ENCODE assay signal across 20 cellular contexts in the genomic region with DNA sequence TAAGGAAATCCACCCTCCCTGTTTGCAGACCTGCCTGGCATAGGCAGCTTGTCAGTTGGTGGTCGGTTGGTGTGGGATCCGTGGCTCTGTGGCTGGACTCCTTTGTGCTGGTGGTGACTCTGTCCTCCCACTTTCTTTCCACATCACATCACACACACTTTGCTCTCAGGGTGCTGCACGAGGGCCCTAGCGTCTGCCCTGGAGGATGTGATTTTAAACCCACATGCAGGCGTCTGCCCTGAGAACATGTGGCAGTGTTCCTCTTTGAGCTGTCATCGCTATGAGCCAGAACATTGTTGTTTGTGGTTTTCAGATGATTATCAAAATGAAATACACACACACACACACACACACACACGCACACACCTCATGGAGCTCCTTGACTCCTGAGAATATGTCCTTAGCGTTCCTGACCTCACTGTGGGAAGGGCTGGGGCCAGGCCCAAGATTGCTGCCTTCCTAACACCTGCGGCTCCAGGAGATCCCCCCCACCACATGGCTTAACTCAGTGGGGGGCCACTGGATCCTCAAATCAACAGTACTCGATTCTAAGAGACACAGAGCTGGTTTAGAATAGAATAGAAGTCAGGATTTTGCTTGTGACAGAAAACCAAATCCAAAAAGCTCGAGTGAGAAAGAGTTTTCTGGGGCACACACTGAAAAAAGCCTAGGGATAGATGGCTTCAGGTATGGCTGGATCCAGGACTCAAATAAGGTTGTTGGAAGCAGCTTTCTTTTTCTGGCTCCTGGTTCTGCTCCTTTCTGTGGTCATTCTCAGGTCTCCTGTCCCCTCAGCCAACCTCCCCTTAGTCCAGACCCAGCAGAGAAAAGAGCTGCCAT. TPM values are rescaled to one million over a fixed set of nuclear protein-coding genes. Genes with fewer than 3 reads are reported as not detected.
DNase-seq lines count a peak whose midpoint lies in the region; ATAC-seq and TF ChIP-seq lines count a peak whose summit lies in the region.
"Had no signal": no experiment of that assay in that cellular context is flagged by ENCODE, and none has a peak within 500 bp of the region (broad histone marks: within the 10 kb centered on the region; RNA-seq: fewer than 3 reads in every experiment).

No MANE protein-coding gene starts in this region.

- H3K4me1 ChIP-seq in BLaER1 (peaks cover 57% of the 10 kb centered on the region), DND-41 (ENCODE audit: insufficient read depth, low read length) (no peaks in the 10 kb centered on the region)
- H3K4me1 ChIP-seq: SJSA1, upper lobe of right lung had no signal

- no peaks in the 10 kb centered on the region; the same call in 1 of the 2 replicates for H3K79me2 ChIP-seq in DND-41 (ENCODE audit: insufficient read depth, low read length)

- peaks cover 25% of the 10 kb centered on the region for H3K4me1 Mint-ChIP-seq in activated T-cell treated with anti-CD3 and anti-CD28 coated beads, Interleukin-2, amount 50 U/mL, for 24 hours (ENCODE audit: low read depth)

- H3K36me3 ChIP-seq in BLaER1 = peaks cover 50% of the 10 kb centered on the region
- no peaks in the 10 kb centered on the region for H3K36me3 ChIP-seq in DND-41 (ENCODE audit: insufficient read depth, low read length)
- H3K36me3 ChIP-seq: SJSA1, stomach, upper lobe of right lung had no signal

- H2AFZ ChIP-seq in DND-41 (ENCODE audit: low read depth, low read length) = no peak overlapping the region

- ATAC-seq in DND-41 (ENCODE audit: insufficient read depth, low read depth) (peak; percentile 71), HG03159 (IDR thresholded peaks at IDR 0.05; ENCODE audit: unreplicated experiment) (no peak), HG03045 (IDR thresholded peaks at IDR 0.05; ENCODE audit: unreplicated experiment) (no peak)
- ATAC-seq: esophagus mucosa, left colon had no signal

- TF ChIP-seq CTCF in DND-41 (IDR thresholded peaks at IDR 0.05; ENCODE audit: borderline replicate concordance, extremely low read depth, low read length, poor library complexity, severe bottlenecking) = no peak

- peak; percentile 30 for DNase-seq in DND-41
- DNase-seq in activated T-cell treated with anti-CD3 and anti-CD28 coated beads, Interleukin-2, amount 50 U/mL, for 24 hours = peak; percentile 35
- DNase-seq in mesenteric fat pad (ENCODE audit: low spot score) = peak; percentile 47
- DNase-seq in NCI-H1694 treated with DMSO at 0.1 percent for 48 hours (lab: John Stamatoyannopoulos, UW) = no peak
- DNase-seq: activated CD4-positive, CD25-positive, alpha-beta regulatory T cell; COR-L47; left colon; NCI-H2081; NCI-H524; right cardiac atrium; upper lobe of right lung had no signal

- no peaks in the 10 kb centered on the region for H3K27me3 Mint-ChIP-seq in activated T-cell treated with anti-CD3 and anti-CD28 coated beads, Interleukin-2, amount 50 U/mL, for 24 hours

- H4K20me1 ChIP-seq in BLaER1 (peaks cover 98% of the 10 kb centered on the region), DND-41 (ENCODE audit: insufficient read depth, low read length) (peaks cover 38% of the 10 kb centered on the region)

- no peaks in the 10 kb centered on the region for H3K9me3 Mint-ChIP-seq in activated T-cell treated with anti-CD3 and anti-CD28 coated beads, Interleukin-2, amount 50 U/mL, for 24 hours

- peaks cover 1% of the 10 kb centered on the region for H3K36me3 Mint-ChIP-seq in activated T-cell treated with anti-CD3 and anti-CD28 coated beads, Interleukin-2, amount 50 U/mL, for 24 hours (ENCODE audit: low read depth)

- H3K27ac ChIP-seq in BLaER1 = no peak overlapping the region
- H3K27ac ChIP-seq in DND-41 (ENCODE audit: low read length) = no peak overlapping the region
- H3K27ac ChIP-seq: SJSA1, stomach, upper lobe of right lung had no signal

- H3K9ac ChIP-seq in BLaER1 = 0 out of 2 replicates have a peak overlapping the region, but pooled peaks have one; percentile 42
- H3K9ac ChIP-seq in DND-41 (ENCODE audit: low read depth, low read length) = no peak overlapping the region

- no peaks in the 10 kb centered on the region for H3K27me3 ChIP-seq in BLaER1
- H3K27me3 ChIP-seq in DND-41 (ENCODE audit: insufficient read depth, low read length, poor library complexity) = no peaks in the 10 kb centered on the region
- H3K27me3 ChIP-seq: dorsolateral prefrontal cortex, stomach, upper lobe of right lung had no signal

- no peak overlapping the region for H3K4me3 ChIP-seq in BLaER1
- no peak overlapping the region for H3K4me3 ChIP-seq in DND-41 (ENCODE audit: low read depth in 1 of 2, low read length in 2 of 2)
- H3K4me3 ChIP-seq: SJSA1, stomach, upper lobe of right lung had no signal

- H3K27ac Mint-ChIP-seq in activated T-cell treated with anti-CD3 and anti-CD28 coated beads, Interleukin-2, amount 50 U/mL, for 24 hours = peak overlapping the region; percentile 44

- H3K4me3 Mint-ChIP-seq in activated T-cell treated with anti-CD3 and anti-CD28 coated beads, Interleukin-2, amount 50 U/mL, for 24 hours = no peak overlapping the region

- H3K9me3 ChIP-seq in BLaER1 = no peaks in the 10 kb centered on the region
- H3K9me3 ChIP-seq in DND-41 (ENCODE audit: insufficient read depth, low read length, severe bottlenecking) = no peaks in the 10 kb centered on the region
- H3K9me3 ChIP-seq: SJSA1, stomach, upper lobe of right lung had no signal

- H3K4me2 ChIP-seq in BLaER1 (peak overlapping the region; percentile 71), DND-41 (ENCODE audit: insufficient read depth, low read length) (no peak overlapping the region)

RNA-seq across cellular contexts. Expression of gene RTP5, which starts 54.8 kb away (rescaled TPM):
- not detected for total RNA-seq in mesenteric fat pad
- total RNA-seq: esophagus mucosa, H1, left colon, OCI-LY7, right cardiac atrium, SJSA1, upper lobe of right lung had no signal
